Comparison of ENCODE assay signal across 9 cellular contexts in genomic region chr6:27158316-27158643, GRCh38.
DNase-seq lines count a peak whose midpoint lies in the region; ATAC-seq and TF ChIP-seq lines count a peak whose summit lies in the region.
"Had no signal": no experiment of that assay in that cellular context is flagged by ENCODE, and none has a peak within 500 bp of the region (broad histone marks: within the 10 kb centered on the region; RNA-seq: fewer than 3 reads in every experiment).

No MANE protein-coding gene starts in this region.

- H3K4me1 Mint-ChIP-seq in activated T-cell treated with anti-CD3 and anti-CD28 coated beads, Interleukin-2, amount 50 U/mL, for 24 hours (ENCODE audit: low read depth), result peaks cover 48% of the 10 kb centered on the region
- peaks cover 56% of the 10 kb centered on the region for H3K4me1 Mint-ChIP-seq in stimulated activated naive CD8-positive, alpha-beta T cell treated with anti-CD3 and anti-CD28 coated beads, Interleukin-15, amount 100 ng/mL, for 72 hours

- H3K9me3 Mint-ChIP-seq in activated T-cell treated with anti-CD3 and anti-CD28 coated beads, Interleukin-2, amount 50 U/mL, for 24 hours, result no peaks in the 10 kb centered on the region
- H3K9me3 Mint-ChIP-seq in stimulated activated naive CD8-positive, alpha-beta T cell treated with anti-CD3 and anti-CD28 coated beads, Interleukin-15, amount 100 ng/mL, for 72 hours, result no peaks in the 10 kb centered on the region

- TF ChIP-seq CTCF in fibroblast of lung (conservative IDR thresholded peaks at IDR 0.05 in 1 of 2, IDR thresholded peaks at IDR 0.05 in 1 of 2; ENCODE audit: low read depth in 1 of 2, low read length in 2 of 2), result no peak

- H3K27ac Mint-ChIP-seq in activated T-cell treated with anti-CD3 and anti-CD28 coated beads, Interleukin-2, amount 50 U/mL, for 24 hours, result peak overlapping the region; percentile 84
- peak overlapping the region; percentile 93 to 97 for H3K27ac Mint-ChIP-seq in stimulated activated naive CD8-positive, alpha-beta T cell treated with anti-CD3 and anti-CD28 coated beads, Interleukin-15, amount 100 ng/mL, for 72 hours

- H3K4me3 Mint-ChIP-seq in activated T-cell treated with anti-CD3 and anti-CD28 coated beads, Interleukin-2, amount 50 U/mL, for 24 hours, result peak overlapping the region; percentile 74
- H3K4me3 Mint-ChIP-seq in stimulated activated naive CD8-positive, alpha-beta T cell treated with anti-CD3 and anti-CD28 coated beads, Interleukin-15, amount 100 ng/mL, for 72 hours, result peak overlapping the region; percentile 83 to 92

- H3K27ac ChIP-seq in SK-N-MC (no peak overlapping the region), fibroblast of lung (ENCODE audit: insufficient read depth, low read length) (no peak overlapping the region)

- H3K27me3 ChIP-seq in fibroblast of lung (ENCODE audit: control insufficient read depth, insufficient read depth, low read length), result no peaks in the 10 kb centered on the region
- H3K27me3 ChIP-seq: transverse colon had no signal

- H3K36me3 ChIP-seq in SK-N-MC (ENCODE audit: insufficient read depth, low read length), result no peaks in the 10 kb centered on the region
- no peaks in the 10 kb centered on the region for H3K36me3 ChIP-seq in fibroblast of lung (ENCODE audit: control insufficient read depth, insufficient read depth, low read length)
- H3K36me3 ChIP-seq: transverse colon had no signal

- H3K36me3 Mint-ChIP-seq in activated T-cell treated with anti-CD3 and anti-CD28 coated beads, Interleukin-2, amount 50 U/mL, for 24 hours (ENCODE audit: low read depth), result no peaks in the 10 kb centered on the region

- no peak overlapping the region for H3K9ac ChIP-seq in SK-N-MC (ENCODE audit: insufficient read length)
- no peak overlapping the region for H3K9ac ChIP-seq in fibroblast of lung (ENCODE audit: insufficient read depth, low read length)

- no peaks in the 10 kb centered on the region for H3K27me3 Mint-ChIP-seq in activated T-cell treated with anti-CD3 and anti-CD28 coated beads, Interleukin-2, amount 50 U/mL, for 24 hours
- H3K27me3 Mint-ChIP-seq in stimulated activated naive CD8-positive, alpha-beta T cell treated with anti-CD3 and anti-CD28 coated beads, Interleukin-15, amount 100 ng/mL, for 72 hours, result no peaks in the 10 kb centered on the region

- ATAC-seq in stimulated activated naive CD8-positive, alpha-beta T cell treated with anti-CD3 and anti-CD28 coated beads, Interleukin-15, amount 100 ng/mL, for 72 hours, result no peak
- ATAC-seq in GM21825 (IDR thresholded peaks at IDR 0.05; ENCODE audit: unreplicated experiment) (no peak), HG03135 (IDR thresholded peaks at IDR 0.05; ENCODE audit: unreplicated experiment) (no peak), GM18909 (IDR thresholded peaks at IDR 0.05; ENCODE audit: poor library complexity, unreplicated experiment) (no peak)

- no peaks in the 10 kb centered on the region for H3K79me2 ChIP-seq in fibroblast of lung (ENCODE audit: control insufficient read depth, insufficient read depth, low read length)

- no peak for DNase-seq in activated T-cell treated with anti-CD3 and anti-CD28 coated beads, Interleukin-2, amount 50 U/mL, for 24 hours
- no peak for DNase-seq in activated T-cell treated with anti-CD3 and anti-CD28 coated beads for 4 hours
- DNase-seq in SK-N-MC (ENCODE audit: low read depth, low spot score), result no peak
- no peak for DNase-seq in fibroblast of lung (ENCODE audit: low read depth in 2 of 2)
- DNase-seq in stimulated activated naive CD8-positive, alpha-beta T cell treated with anti-CD3 and anti-CD28 coated beads, Interleukin-15, amount 100 ng/mL, for 72 hours, result no peak

- no peaks in the 10 kb centered on the region for H3K9me3 ChIP-seq in SK-N-MC (ENCODE audit: low read depth, low read length)
- H3K9me3 ChIP-seq in fibroblast of lung (ENCODE audit: control insufficient read depth, insufficient read depth, low read depth, low read length), result no peaks in the 10 kb centered on the region
- H3K9me3 ChIP-seq: transverse colon had no signal

- H3K4me1 ChIP-seq in fibroblast of lung (ENCODE audit: control insufficient read depth, extremely low read depth, insufficient read depth, low read length), result no peaks in the 10 kb centered on the region

- peak overlapping the region; percentile 89 for H3K4me3 ChIP-seq in SK-N-MC
- peak overlapping the region in 2 of 4 experiments; percentile 65 to 66 for H3K4me3 ChIP-seq in fibroblast of lung (replicated peaks in 1 of 4; ENCODE audit: control extremely low read depth in 1 of 4, insufficient read depth in 1 of 4, low read depth in 3 of 4, low read length in 4 of 4)

- H4K20me1 ChIP-seq in fibroblast of lung (ENCODE audit: control insufficient read depth, extremely low read depth, insufficient read depth, low read length), result no peaks in the 10 kb centered on the region

- peak overlapping the region; percentile 91 for H3K4me2 ChIP-seq in fibroblast of lung (ENCODE audit: extremely low read depth, insufficient read depth, low read length)

- H2AFZ ChIP-seq in fibroblast of lung (ENCODE audit: low read length), result no peak overlapping the region
